Comparison of ENCODE assay signal across 8 cellular contexts in the genomic region with DNA sequence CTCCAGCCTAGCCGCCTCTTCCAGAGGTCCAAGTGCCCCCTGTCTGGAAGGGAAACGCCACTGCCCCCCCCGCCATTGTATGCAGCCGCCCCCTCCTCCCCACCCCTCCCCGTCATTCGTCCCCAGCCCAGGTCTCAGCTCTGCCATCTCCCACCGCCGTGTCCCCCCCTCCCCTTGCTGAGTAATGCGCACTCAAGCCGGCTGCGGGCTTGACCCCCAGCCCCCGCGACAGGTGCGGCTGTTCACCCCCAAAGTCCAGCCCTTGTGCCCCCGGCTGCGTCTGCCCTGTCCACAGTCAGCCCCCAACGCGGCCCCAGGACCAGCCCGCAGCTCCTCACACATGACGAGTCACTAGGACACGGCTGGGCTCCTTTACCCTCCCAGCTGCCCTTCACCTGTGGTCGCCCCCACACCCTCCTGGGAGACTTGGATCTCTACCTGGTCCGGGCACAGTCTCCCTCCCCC. TPM values are rescaled to one million over a fixed set of nuclear protein-coding genes. Genes with fewer than 3 reads are reported as not detected.
DNase-seq lines count a peak whose midpoint lies in the region; ATAC-seq and TF ChIP-seq lines count a peak whose summit lies in the region.

No MANE protein-coding gene starts in this region.

- no peaks in the 10 kb centered on the region for H3K36me3 Mint-ChIP-seq in stimulated activated naive CD8-positive, alpha-beta T cell treated with anti-CD3 and anti-CD28 coated beads, Interleukin-15, Interleukin-2, amounts not matched to agents 100 ng/mL and 50 ng/mL, for 24 hours (ENCODE audit: low read depth)
- H3K36me3 Mint-ChIP-seq in central memory CD8-positive, alpha-beta T cell (ENCODE audit: insufficient read depth) = peaks cover 3% of the 10 kb centered on the region

- peak overlapping the region; percentile 18 for H2BK120ac ChIP-seq in mesendoderm (ENCODE audit: low read depth, low read length)

- H4K8ac ChIP-seq in mesendoderm (ENCODE audit: low read depth, low read length) = no peak overlapping the region

- no peak for TF ChIP-seq POLR2A in uterus (IDR thresholded peaks at IDR 0.05)

- no peak overlapping the region for H3K27ac Mint-ChIP-seq in stimulated activated naive CD8-positive, alpha-beta T cell treated with anti-CD3 and anti-CD28 coated beads, Interleukin-15, Interleukin-2, amounts not matched to agents 100 ng/mL and 50 ng/mL, for 24 hours
- no peak overlapping the region for H3K27ac Mint-ChIP-seq in central memory CD8-positive, alpha-beta T cell (ENCODE audit: low read depth)

- no peak for ATAC-seq in stimulated activated naive CD8-positive, alpha-beta T cell treated with anti-CD3 and anti-CD28 coated beads, Interleukin-15, Interleukin-2, amounts not matched to agents 100 U/mL and 50 U/mL, for 24 hours
- ATAC-seq in central memory CD8-positive, alpha-beta T cell (replicated peaks; ENCODE audit: extremely low read depth, poor library complexity, severe bottlenecking) = no peak
- no peak for ATAC-seq in HG02840 (IDR thresholded peaks at IDR 0.05; ENCODE audit: low FRiP score, unreplicated experiment)

- no peak overlapping the region for H4K5ac ChIP-seq in mesendoderm (ENCODE audit: low read length)

- H3K18ac ChIP-seq in mesendoderm (ENCODE audit: low read length) = peak overlapping the region; percentile 90

- H3K27ac ChIP-seq in mesendoderm (ENCODE audit: low read depth, low read length) (peak overlapping the region; percentile 85), uterus (peak overlapping the region; percentile 68 to 73)

- peak overlapping the region; percentile 4 for H3K23ac ChIP-seq in mesendoderm (ENCODE audit: low read length)

- H3K4me2 ChIP-seq in mesendoderm (ENCODE audit: low read length) = peak overlapping the region; percentile 88

- WGBS in mesendoderm (ENCODE audit: extremely low coverage, insufficient coverage, low lambda C conversion rate) = no CpG with 5 or more reads among the region's 23 CpGs

- H3K9me3 Mint-ChIP-seq in stimulated activated naive CD8-positive, alpha-beta T cell treated with anti-CD3 and anti-CD28 coated beads, Interleukin-15, Interleukin-2, amounts not matched to agents 100 ng/mL and 50 ng/mL, for 24 hours = no peaks in the 10 kb centered on the region
- H3K9me3 Mint-ChIP-seq in central memory CD8-positive, alpha-beta T cell = no peaks in the 10 kb centered on the region

- H3K4me3 Mint-ChIP-seq in stimulated activated naive CD8-positive, alpha-beta T cell treated with anti-CD3 and anti-CD28 coated beads, Interleukin-15, Interleukin-2, amounts not matched to agents 100 ng/mL and 50 ng/mL, for 24 hours = peak overlapping the region; percentile 52
- peak overlapping the region; percentile 78 for H3K4me3 Mint-ChIP-seq in central memory CD8-positive, alpha-beta T cell

- H2BK5ac ChIP-seq in mesendoderm (ENCODE audit: low read length) = no peak overlapping the region

- H3K27me3 ChIP-seq in mesendoderm (ENCODE audit: insufficient read depth, low read length, poor library complexity) = no peaks in the 10 kb centered on the region
- H3K27me3 ChIP-seq in uterus = no peaks in the 10 kb centered on the region

- H3K4ac ChIP-seq in mesendoderm (ENCODE audit: low read depth, low read length) = peak overlapping the region; percentile 70

- H3K27me3 Mint-ChIP-seq in stimulated activated naive CD8-positive, alpha-beta T cell treated with anti-CD3 and anti-CD28 coated beads, Interleukin-15, Interleukin-2, amounts not matched to agents 100 ng/mL and 50 ng/mL, for 24 hours = peaks cover 27% of the 10 kb centered on the region
- H3K27me3 Mint-ChIP-seq in central memory CD8-positive, alpha-beta T cell = peaks cover 61% of the 10 kb centered on the region

- peak overlapping the region; percentile 89 for H3K56ac ChIP-seq in mesendoderm (ENCODE audit: low read length)

- H3K79me1 ChIP-seq in mesendoderm (ENCODE audit: low read length) = peaks cover 8% of the 10 kb centered on the region

- no peak overlapping the region for H2BK15ac ChIP-seq in mesendoderm (replicated peaks; ENCODE audit: low read depth)

- intact Hi-C loops in uterus (cut with DNase I; ENCODE audit: low total_unique reads) = loop anchor here (10.0 kb wide), 2 partner anchors 189 to 289 kb away; no protein-coding TSS in a partner anchor

- H3K4me1 ChIP-seq in mesendoderm (ENCODE audit: control insufficient read depth, low read depth, low read length) (peaks cover 5% of the 10 kb centered on the region), uterus (peaks cover 0 to 4% of the 10 kb centered on the region in 2 donors)

- no peak for TF ChIP-seq CTCF in uterus (IDR thresholded peaks at IDR 0.05)

- H3K4me1 Mint-ChIP-seq in stimulated activated naive CD8-positive, alpha-beta T cell treated with anti-CD3 and anti-CD28 coated beads, Interleukin-15, Interleukin-2, amounts not matched to agents 100 ng/mL and 50 ng/mL, for 24 hours (ENCODE audit: low read depth) = peaks cover 26% of the 10 kb centered on the region
- H3K4me1 Mint-ChIP-seq in central memory CD8-positive, alpha-beta T cell = peaks cover 18% of the 10 kb centered on the region

- H3K9me3 ChIP-seq in uterus = no peaks in the 10 kb centered on the region

- no peak overlapping the region for H2AK5ac ChIP-seq in mesendoderm (ENCODE audit: low read length)

- H3K9ac ChIP-seq in mesendoderm (ENCODE audit: low read length) = peak overlapping the region; percentile 87

- H3K79me2 ChIP-seq in mesendoderm (ENCODE audit: control insufficient read depth, insufficient read depth, low read length) = peaks cover 13% of the 10 kb centered on the region

- DNase-seq in stimulated activated naive CD8-positive, alpha-beta T cell treated with anti-CD3 and anti-CD28 coated beads, Interleukin-15, Interleukin-2, amounts not matched to agents 100 U/mL and 50 U/mL, for 24 hours = no peak
- DNase-seq in central memory CD8-positive, alpha-beta T cell (ENCODE audit: low spot score in 2 of 2) = no peak
- DNase-seq in mesendoderm (peak; percentile 47), uterus (peak; percentile 23), COLO829 (ENCODE audit: low spot score) (no peak), NCI-H1048 (lab: John Stamatoyannopoulos, UW) (no peak)

- H3K4me3 ChIP-seq in mesendoderm (ENCODE audit: low read length) (peak overlapping the region; percentile 63), uterus (peak overlapping the region; percentile 79 to 81)

- H3K36me3 ChIP-seq in mesendoderm (ENCODE audit: control insufficient read depth, insufficient read depth, low read length) = no peaks in the 10 kb centered on the region
- no peaks in the 10 kb centered on the region for H3K36me3 ChIP-seq in uterus

RNA-seq across cellular contexts. Expression of gene GPRC5B, which starts 0.6 kb away (rescaled TPM):
- polyA plus RNA-seq in mesendoderm (2013, experiment 1 of 2) = 87.4 TPM
- 90.0 TPM for polyA plus RNA-seq in mesendoderm (2013, experiment 2 of 2)
- 10 to 100 TPM; 16.5 to 53.0 (median 22.3) TPM for total RNA-seq in uterus

Comparison
In these comparisons a context has a peak if more than half of its experiments do, and no peak if none do; other contexts are left out.
1. DNase-seq: peak in mesendoderm (single experiment) and uterus (2 of 2); none in stimulated activated naive CD8-positive, alpha-beta T cell treated with anti-CD3 and anti-CD28 coated beads, Interleukin-15, Interleukin-2, amounts not matched to agents 100 U/mL and 50 U/mL, for 24 hours (single experiment), central memory CD8-positive, alpha-beta T cell (0 of 2), COLO829 (single experiment) and NCI-H1048 (single experiment).